Comparison of ENCODE assay signal across 6 cellular contexts in genomic region chr16:70173916-70174315, GRCh38. TPM values are rescaled to one million over a fixed set of nuclear protein-coding genes. Genes with fewer than 3 reads are reported as not detected.
A peak's percentile ranks its signal among the peaks of the same experiment; 100 is the strongest.
DNase-seq lines count a peak whose midpoint lies in the region; ATAC-seq, FAIRE-seq and TF ChIP-seq lines count a peak whose summit lies in the region.
"Not testable (repeated sequence)": the region's sequence is repeated elsewhere in the genome, so short reads cannot be mapped to it uniquely, and the experiment has no call there.

No MANE protein-coding gene starts in this region.

- not testable (repeated sequence) for H3K36me3 Mint-ChIP-seq in GM23338 (ENCODE audit: low read depth)

- not testable (repeated sequence) for BruUV-seq in Panc1 (replicated peaks; lab: Mats Ljungman, UMichigan); K562 (replicated peaks; lab: Mats Ljungman, UMichigan)

- not testable (repeated sequence) for H3K4me3 Mint-ChIP-seq in GM23338

- TF ChIP-seq CTCF in GM23338 (conservative IDR thresholded peaks at IDR 0.05; ENCODE audit: low read depth in 2 of 2); Panc1 (IDR thresholded peaks at IDR 0.05); K562 (IDR thresholded peaks at IDR 0.05 in 2 of 3, conservative IDR thresholded peaks at IDR 0.05 in 1 of 3; ENCODE audit: insufficient read depth in 2 of 3, low read depth in 1 of 3, low read length in 3 of 3); right lobe of liver (IDR thresholded peaks at IDR 0.05): not testable (repeated sequence)

- FAIRE-seq in K562 (lab: Jason Lieb, UNC): not testable (repeated sequence)

- H3K9me3 Mint-ChIP-seq in GM23338: not testable (repeated sequence)

- H3K27me3 Mint-ChIP-seq in GM23338 (ENCODE audit: insufficient read depth, low read depth, poor library complexity): not testable (repeated sequence)

- not testable (repeated sequence) for H3K27ac Mint-ChIP-seq in GM23338

- not testable (repeated sequence) for TF ChIP-seq POLR2A in K562 (conservative IDR thresholded peaks at IDR 0.05); right lobe of liver (IDR thresholded peaks at IDR 0.05)

- H3K9me1 ChIP-seq in K562 (ENCODE audit: control insufficient read depth, insufficient read depth, low read length): not testable (repeated sequence)

- H3K4me1 ChIP-seq in GM23338 (ENCODE audit: insufficient read depth); Panc1 (ENCODE audit: control insufficient read depth, insufficient read depth, low read length); K562 (replicated peaks in 1 of 2; ENCODE audit: control insufficient read depth in 2 of 2, insufficient read depth in 2 of 2, low read length in 2 of 2); right lobe of liver: not testable (repeated sequence)

- not testable (repeated sequence) for H3K4me3 ChIP-seq in GM23338; Panc1 (ENCODE audit: low read depth in 2 of 2, low read length in 2 of 2); K562; right lobe of liver

- not testable (repeated sequence) for H4K20me1 ChIP-seq in GM23338 (replicated peaks; ENCODE audit: insufficient read depth); K562 (replicated peaks; ENCODE audit: control insufficient read depth, insufficient read depth, low read length)

- not testable (repeated sequence) for H3K9ac ChIP-seq in K562 (ENCODE audit: insufficient read depth in 1 of 2, low read depth in 2 of 2, low read length in 2 of 2)

- H3K79me2 ChIP-seq in GM23338 (replicated peaks; ENCODE audit: insufficient read depth); K562 (ENCODE audit: control insufficient read depth, insufficient read depth, low read length): not testable (repeated sequence)

- not testable (repeated sequence) for H3K4me2 ChIP-seq in GM23338; K562 (ENCODE audit: insufficient read depth, low read length)

- in situ Hi-C loops in Panc1 (cut with HindIII; ENCODE audit: low pct_unique_long_range_greater_than_20kb, low sequenced_read_pairs); K562 (cut with MboI): not testable (repeated sequence)

- not testable (repeated sequence) for DNase-seq in GM23338 (ENCODE audit: low spot score); Panc1 (ENCODE audit: low read depth, low spot score); K562 (ENCODE audit: extremely low read depth in 1 of 4, low spot score in 3 of 4); left colon; right lobe of liver; sciatic nerve (ENCODE audit: low spot score)

- H3K4me1 Mint-ChIP-seq in GM23338: not testable (repeated sequence)

- H3K27ac ChIP-seq in GM23338 (ENCODE audit: low read depth); Panc1 (ENCODE audit: low read length); K562 (ENCODE audit: extremely low read depth, low read depth, low read length); right lobe of liver: not testable (repeated sequence)

- intact Hi-C loops in Panc1 (cut with micrococcal nuclease; ENCODE audit: unreplicated experiment); K562 (cut with micrococcal nuclease); left colon (cut with DNase I, micrococcal nuclease); right lobe of liver (cut with DNase I); sciatic nerve (cut with DNase I): not testable (repeated sequence)

- WGBS in K562 (ENCODE audit: insufficient coverage, low coverage, missing lambda C conversion rate): no CpG with 5 or more reads among the region's 15 CpGs
- WGBS in right lobe of liver (ENCODE audit: insufficient coverage, low coverage, low lambda C conversion rate, missing lambda C conversion rate): no CpG with 5 or more reads among the region's 15 CpGs

- H3K9me3 ChIP-seq in Panc1 (ENCODE audit: control insufficient read depth, insufficient read depth, low read depth, low read length); K562 (replicated peaks; ENCODE audit: control insufficient read depth, insufficient read depth, low read depth, low read length); right lobe of liver: not testable (repeated sequence)

- POLR2A ChIA-PET in Panc1 (lab: Charles Lee); K562 (lab: Yijun Ruan, JAX): not testable (repeated sequence)

- TF ChIP-seq RAD21 in K562 (CRISPR knock-in tag; conservative IDR thresholded peaks at IDR 0.05 in 1 of 2, IDR thresholded peaks at IDR 0.05 in 1 of 2): not testable (repeated sequence)

- TF ChIP-seq EP300 in K562 (IDR thresholded peaks at IDR 0.05; ENCODE audit: low read length): not testable (repeated sequence)

- not testable (repeated sequence) for H2AFZ ChIP-seq in GM23338; K562 (ENCODE audit: low read depth, low read length)

- CTCF ChIA-PET in Panc1 (lab: Charles Lee); K562 (lab: Yijun Ruan, JAX; ENCODE audit: low intra/inter-chr PET ratio): not testable (repeated sequence)

- H3K27me3 ChIP-seq in GM23338 (ENCODE audit: insufficient read depth); Panc1 (ENCODE audit: control insufficient read depth, insufficient read depth, low read length); K562 (ENCODE audit: control insufficient read depth in 2 of 2, insufficient read depth in 2 of 2, low read length in 2 of 2); right lobe of liver: not testable (repeated sequence)

- H3K9me2 ChIP-seq in GM23338 (ENCODE audit: insufficient read depth): not testable (repeated sequence)

- ATAC-seq in GM23338: peak; percentile 10
- peak; percentile 83 for ATAC-seq in Panc1
- ATAC-seq in K562: peak; percentile 61
- peak; percentile 16 for ATAC-seq in left colon
- peak in 3 of 4 donors; percentile 10 to 31 (median 12) for ATAC-seq in right lobe of liver
- ATAC-seq in sciatic nerve: peak; percentile 18

- H3F3A ChIP-seq in GM23338 (replicated peaks; ENCODE audit: low read depth): not testable (repeated sequence)

- H3K36me3 ChIP-seq in GM23338 (ENCODE audit: insufficient read depth); Panc1 (ENCODE audit: control insufficient read depth, insufficient read depth, low read length); K562 (ENCODE audit: control insufficient read depth, insufficient read depth, low read length); right lobe of liver: not testable (repeated sequence)

RNA-seq across cellular contexts. Expression of gene CLEC18C, which starts 0.3 kb away (rescaled TPM):
- not detected in 2 replicates for total RNA-seq in GM23338 (2014; rRNA removed; shearing (Covaris generic))
- polyA plus RNA-seq in GM23338 (2016; fragmentation: Nextera tagmentation; extraction: Ambion mirVana) (0.06 and 0.16 TPM in 2 replicates), K562 (2011; rRNA removed) (0.35 and 1.1 TPM in 2 replicates), K562 (2014; fragmentation: Illumina TruSeq; extraction: Trizol) (0.06 and 0.11 TPM in 2 replicates), K562 (2014; fragmentation: Nextera tagmentation; extraction: Ambion mirVana) (not detected), K562 (2014; rRNA removed) (0.38 and 0.60 TPM in 2 replicates)
- total RNA-seq in Panc1 (2021; ENCODE audit: unreplicated experiment) (not detected), K562 (2014; rRNA removed) (1.0 and 1.3 TPM in 2 replicates), K562 (2014; rRNA removed; fragmentation: Illumina TruSeq; extraction: Trizol) (0.15 TPM in 1 of 2 replicates, not detected in the other), K562 (2015; rRNA removed; fragmentation: Illumina TruSeq; extraction: Trizol) (0.54 and 0.90 TPM in 2 replicates), K562 (2021) (0.62 and 0.89 TPM in 2 replicates), left colon (under 1 TPM in 1 of 2 donors, not detected in 1; 0.64 TPM), right lobe of liver (under 1 TPM in 4 of 6 experiments, not detected in 2; 0.10 to 0.56 (median 0.47) TPM), sciatic nerve (0.58 TPM)
- polyA plus RNA-seq in Panc1 (2012; ENCODE audit: insufficient read length): not detected
- total RNA-seq in K562 (2011; cell fraction: chromatin; rRNA removed; ENCODE audit: low replicate concordance): 6.2 and 13.1 TPM in 2 replicates
- 11.7 TPM in 2 replicates for total RNA-seq in K562 (2011; cell fraction: nucleolus; rRNA removed)
- 5.7 and 6.2 TPM in 2 replicates for total RNA-seq in K562 (2011; cell fraction: nucleoplasm; rRNA removed)
- polyA plus RNA-seq in K562 (2011; cell fraction: cytosol; rRNA removed): 0.24 TPM in 2 replicates
- polyA plus RNA-seq in K562 (2011; cell fraction: nucleus; rRNA removed): 10.8 and 12.1 TPM in 2 replicates
- 0.39 and 0.89 TPM in 2 replicates for polyA plus RNA-seq in K562 (2012)
- polyA minus RNA-seq in K562 (2011; rRNA and poly(A)+ RNA removed): 0.99 and 1.0 TPM in 2 replicates
- polyA minus RNA-seq in K562 (2011; cell fraction: cytosol; rRNA and poly(A)+ RNA removed): 0.95 and 2.3 TPM in 2 replicates
- polyA minus RNA-seq in K562 (2011; cell fraction: nucleus; rRNA and poly(A)+ RNA removed): 6.7 and 8.3 TPM in 2 replicates

RNA-seq across cellular contexts. Expression of gene PDPR, which starts 59.8 kb away (rescaled TPM):
- 35.7 and 38.2 TPM in 2 replicates for total RNA-seq in GM23338 (2014; rRNA removed; shearing (Covaris generic))
- 7.8 and 8.3 TPM in 2 replicates for polyA plus RNA-seq in GM23338 (2016; fragmentation: Nextera tagmentation; extraction: Ambion mirVana)
- 26.9 TPM for total RNA-seq in Panc1 (2021; ENCODE audit: unreplicated experiment)
- polyA plus RNA-seq in Panc1 (2012; ENCODE audit: insufficient read length): 18.9 TPM
- total RNA-seq in K562 (2011; cell fraction: chromatin; rRNA removed; ENCODE audit: low replicate concordance): 91.0 and 117 TPM in 2 replicates
- total RNA-seq in K562 (2011; cell fraction: nucleolus; rRNA removed): 62.0 and 64.2 TPM in 2 replicates
- 66.8 and 71.5 TPM in 2 replicates for total RNA-seq in K562 (2011; cell fraction: nucleoplasm; rRNA removed)
- 10.9 and 15.4 TPM in 2 replicates for total RNA-seq in K562 (2014; rRNA removed)
- 15.9 and 16.8 TPM in 2 replicates for total RNA-seq in K562 (2014; rRNA removed; fragmentation: Illumina TruSeq; extraction: Trizol)
- total RNA-seq in K562 (2015; rRNA removed; fragmentation: Illumina TruSeq; extraction: Trizol): 19.2 and 19.5 TPM in 2 replicates
- 26.0 and 26.9 TPM in 2 replicates for total RNA-seq in K562 (2021)
- polyA plus RNA-seq in K562 (2011; rRNA removed): 33.6 and 35.7 TPM in 2 replicates
- polyA plus RNA-seq in K562 (2011; cell fraction: cytosol; rRNA removed): 24.5 and 29.6 TPM in 2 replicates
- 63.0 and 86.6 TPM in 2 replicates for polyA plus RNA-seq in K562 (2011; cell fraction: nucleus; rRNA removed)
- polyA plus RNA-seq in K562 (2012): 17.4 and 19.5 TPM in 2 replicates
- polyA plus RNA-seq in K562 (2014; fragmentation: Illumina TruSeq; extraction: Trizol): 26.1 and 28.0 TPM in 2 replicates
- 1 to 10 TPM; 4.9 to 7.8 TPM for polyA plus RNA-seq in K562 (2014; fragmentation: Nextera tagmentation; extraction: Ambion mirVana)
- polyA plus RNA-seq in K562 (2014; rRNA removed): 19.1 and 21.0 TPM in 2 replicates
- polyA minus RNA-seq in K562 (2011; rRNA and poly(A)+ RNA removed): 47.9 and 56.3 TPM in 2 replicates
- 24.7 and 27.3 TPM in 2 replicates for polyA minus RNA-seq in K562 (2011; cell fraction: cytosol; rRNA and poly(A)+ RNA removed)
- polyA minus RNA-seq in K562 (2011; cell fraction: nucleus; rRNA and poly(A)+ RNA removed): 30.4 and 39.0 TPM in 2 replicates
- 10 to 100 TPM; 22.6 to 37.5 TPM for total RNA-seq in left colon
- total RNA-seq in right lobe of liver: 10 to 100 TPM in 1 of 6 experiments, 1 to 10 TPM in 5; 6.5 to 10.1 (median 8.3) TPM
- 35.7 TPM for total RNA-seq in sciatic nerve

Comparison
In these comparisons a context has a peak if more than half of its experiments do, and no peak if none do; other contexts are left out.
1. ATAC-seq: peak in every context shown above with its lines; median percentile 83 in Panc1; 61 in K562; 18 in sciatic nerve; 16 in left colon; 12 in right lobe of liver; 10 in GM23338.